In genomic region chr9:36298566-36298965, GRCh38 we compare ENCODE assay signal across 19 cellular contexts. TPM values are rescaled to one million over a fixed set of nuclear protein-coding genes. Genes with fewer than 3 reads are reported as not detected.
DNase-seq lines count a peak whose midpoint lies in the region; ATAC-seq and TF ChIP-seq lines count a peak whose summit lies in the region.
"Had no signal": no experiment of that assay in that cellular context is flagged by ENCODE, and none has a peak within 500 bp of the region (broad histone marks: within the 10 kb centered on the region; RNA-seq: fewer than 3 reads in every experiment).

No MANE protein-coding gene starts in this region.

- no peaks in the 10 kb centered on the region for H3K9me3 ChIP-seq in SK-N-SH
- H3K9me3 ChIP-seq: gastroesophageal sphincter, ovary had no signal

- no peaks in the 10 kb centered on the region for H3K79me2 ChIP-seq in SK-N-SH (ENCODE audit: insufficient read depth)

- H4K20me1 ChIP-seq in SK-N-SH (ENCODE audit: insufficient read depth) = no peaks in the 10 kb centered on the region

- H2AFZ ChIP-seq in SK-N-SH (ENCODE audit: low read depth) = no peak overlapping the region
- H2AFZ ChIP-seq: GM23338 had no signal

- no peak overlapping the region for H3K4me2 ChIP-seq in SK-N-SH
- H3K4me2 ChIP-seq: GM23338 had no signal

- H3K4me3 ChIP-seq in astrocyte of the spinal cord (ENCODE audit: low read depth, low read length) (no peak overlapping the region), SK-N-SH (ENCODE audit: low read depth in 2 of 2, low read length in 1 of 2) (no peak overlapping the region)
- H3K4me3 ChIP-seq: gastroesophageal sphincter, GM23338, ovary had no signal

- H3K4me1 ChIP-seq in SK-N-SH (ENCODE audit: control insufficient read depth in 1 of 2, insufficient read depth in 2 of 2, low read depth in 1 of 2, low read length in 1 of 2) = no peaks in the 10 kb centered on the region

- H3F3A ChIP-seq in SK-N-SH (replicated peaks; ENCODE audit: insufficient read depth) = no peaks in the 10 kb centered on the region

- H3K27ac ChIP-seq in SK-N-SH (ENCODE audit: low read depth in 2 of 2, low read length in 1 of 2) = no peak overlapping the region
- H3K27ac ChIP-seq: gastroesophageal sphincter, ovary had no signal

- DNase-seq in AG20443 (ENCODE audit: low spot score) (peak; percentile 77), HT1080 (ENCODE audit: low read depth) (peak; percentile 74), astrocyte of the spinal cord (ENCODE audit: low read depth, low spot score) (peak; percentile 35), islet precursor cell (peak; percentile 65), SK-N-SH (no peak), SHP77 treated with DMSO at 0.1 percent for 48 hours (lab: John Stamatoyannopoulos, UW) (no peak), T-helper 2 cell (no peak)
- DNase-seq: ACHN; activated CD4-positive, alpha-beta memory T cell treated with anti-CD3 and anti-CD28 coated beads for 36 hours; activated naive CD8-positive, alpha-beta T cell treated with anti-CD3 and anti-CD28 coated beads, Interleukin-2, amount 10 ng/mL, durations not matched to agents 7 days and 5 days; activated T-cell treated with anti-CD3 and anti-CD28 coated beads, Interleukin-2, amount 50 U/mL, for 4 hours; KBM-7; NCI-H1092 treated with DMSO at 0.1 percent for 48 hours; NCI-H526; OCI-M1; ovary had no signal

- TF ChIP-seq RAD21 in SK-N-SH (IDR thresholded peaks at IDR 0.05; ENCODE audit: low read length) = no peak

- in situ Hi-C loops in astrocyte of the spinal cord (cut with HindIII; ENCODE audit: low sequenced_read_pairs) = no loop called here

- CTCF ChIA-PET in SK-N-SH (lab: Yijun Ruan, JAX) = no interaction called here

- WGBS in SK-N-SH (ENCODE audit: low lambda C conversion rate) = 86% methylated on average over 3 of the region's 3 CpGs

- no peaks in the 10 kb centered on the region for H3K27me3 ChIP-seq in SK-N-SH (ENCODE audit: insufficient read depth)
- H3K27me3 ChIP-seq: gastroesophageal sphincter, ovary had no signal

- POLR2A ChIA-PET in SK-N-SH (lab: Yijun Ruan, JAX) = no interaction called here

- H3K9ac ChIP-seq in SK-N-SH = no peak overlapping the region

- TF ChIP-seq CTCF in astrocyte of the spinal cord (IDR thresholded peaks at IDR 0.05; ENCODE audit: low read depth, low read length) (no peak), SK-N-SH (IDR thresholded peaks at IDR 0.05) (no peak)

- no peak for TF ChIP-seq EP300 in SK-N-SH (IDR thresholded peaks at IDR 0.05; ENCODE audit: borderline replicate concordance in 1 of 2, low read depth in 1 of 2, low read length in 1 of 2)

- no peaks in the 10 kb centered on the region for H3K9me2 ChIP-seq in SK-N-SH

- H3K36me3 ChIP-seq in SK-N-SH (replicated peaks in 1 of 2; ENCODE audit: control insufficient read depth in 1 of 2, insufficient read depth in 2 of 2, low read length in 1 of 2) = no peaks in the 10 kb centered on the region
- H3K36me3 ChIP-seq: gastroesophageal sphincter, ovary had no signal

- no peak for ATAC-seq in GM21528 (IDR thresholded peaks at IDR 0.05; ENCODE audit: low FRiP score, unreplicated experiment)
- ATAC-seq: activated T-cell treated with anti-CD3 and anti-CD28 coated beads, Interleukin-2, amount 50 U/mL, for 4 hours; gastroesophageal sphincter; GM23338 had no signal

TF ChIP-seq in SK-N-SH, 30 proteins besides CTCF, POLR2A, EP300 and RAD21:
- TF ChIP-seq TEAD4 (IDR thresholded peaks at IDR 0.05; ENCODE audit: borderline replicate concordance, insufficient read depth) = no peak
- TF ChIP-seq NFIC (IDR thresholded peaks at IDR 0.05; ENCODE audit: borderline replicate concordance) = no peak
- no peak for TF ChIP-seq FOSL2 (IDR thresholded peaks at IDR 0.05; ENCODE audit: borderline replicate concordance, low read depth)
- TF ChIP-seq FOXJ3 (CRISPR knock-in tag; IDR thresholded peaks at IDR 0.05) = no peak
- TF ChIP-seq JUND (IDR thresholded peaks at IDR 0.05) = no peak
- TF ChIP-seq POLR2AphosphoS5 (IDR thresholded peaks at IDR 0.05; ENCODE audit: low read depth, low read length) = no peak
- TF ChIP-seq GABPA (IDR thresholded peaks at IDR 0.05; ENCODE audit: low read depth) = no peak
- no peak for TF ChIP-seq RXRA (IDR thresholded peaks at IDR 0.05; ENCODE audit: borderline replicate concordance, low read depth)
- TF ChIP-seq MXI1 (IDR thresholded peaks at IDR 0.05; ENCODE audit: low read depth, low read length) = no peak
- TF ChIP-seq TCF12 (IDR thresholded peaks at IDR 0.05) = no peak
- TF ChIP-seq RCOR1 (IDR thresholded peaks at IDR 0.05; ENCODE audit: low read length) = no peak
- TF ChIP-seq RFX5 (IDR thresholded peaks at IDR 0.05; ENCODE audit: low read length) = no peak
- TF ChIP-seq YY1 (IDR thresholded peaks at IDR 0.05; ENCODE audit: low read depth) = no peak
- no peak for TF ChIP-seq TAF1 (IDR thresholded peaks at IDR 0.05; ENCODE audit: borderline replicate concordance, low read depth, low read length)
- TF ChIP-seq SMC3 (IDR thresholded peaks at IDR 0.05; ENCODE audit: low read depth, low read length) = no peak

RNA-seq across cellular contexts. Expression of gene GNE, which starts 40.3 kb away (rescaled TPM):
- total RNA-seq in HT1080 (2014; rRNA removed; shearing (Covaris generic)) = 14.5 and 19.5 TPM in 2 replicates
- 12.2 and 16.0 TPM in 2 replicates for polyA plus RNA-seq in HT1080 (2015; cell fraction: cytosol; rRNA removed)
- polyA plus RNA-seq in HT1080 (2015; cell fraction: nucleus; rRNA removed) = 16.2 and 17.6 TPM in 2 replicates
- 13.0 and 17.5 TPM in 2 replicates for polyA plus RNA-seq in SK-N-SH (2012; rRNA removed)
- polyA plus RNA-seq in SK-N-SH (2012; cell fraction: cytosol; rRNA removed) = 13.4 and 16.4 TPM in 2 replicates
- polyA plus RNA-seq in SK-N-SH (2012; cell fraction: nucleus; rRNA removed) = 8.4 and 11.7 TPM in 2 replicates

Comparison
In these comparisons a context has a peak if more than half of its experiments do, and no peak if none do; other contexts are left out.
1. DNase-seq: peak in AG20443 (single experiment), HT1080 (single experiment), astrocyte of the spinal cord (single experiment) and islet precursor cell (single experiment); none in SK-N-SH (single experiment), SHP77 treated with DMSO at 0.1 percent for 48 hours (single experiment) and T-helper 2 cell (0 of 5).